Comparison of ENCODE assay signal across 23 cellular contexts in genomic region chr20:33388268-33388667, GRCh38. TPM values are rescaled to one million over a fixed set of nuclear protein-coding genes. Genes with fewer than 3 reads are reported as not detected.
A peak's percentile ranks its signal among the peaks of the same experiment; 100 is the strongest.
DNase-seq lines count a peak whose midpoint lies in the region; ATAC-seq, FAIRE-seq and TF ChIP-seq lines count a peak whose summit lies in the region.
"Had no signal": no experiment of that assay in that cellular context is flagged by ENCODE, and none has a peak within 500 bp of the region (broad histone marks: within the 10 kb centered on the region; RNA-seq: fewer than 3 reads in every experiment).

No MANE protein-coding gene starts in this region.

- H3K36me3 ChIP-seq in K562 (ENCODE audit: control insufficient read depth, insufficient read depth, low read length) (peaks cover 67% of the 10 kb centered on the region), smooth muscle cell (ENCODE audit: low read depth) (peaks cover 7% of the 10 kb centered on the region)

- POLR2A ChIA-PET in K562 (lab: Yijun Ruan, JAX), result no interaction called here

- H3K9ac ChIP-seq in K562 (ENCODE audit: insufficient read depth in 1 of 2, low read depth in 2 of 2, low read length in 2 of 2) (no peak overlapping the region), smooth muscle cell (ENCODE audit: low read depth) (peak overlapping the region; percentile 93)
- H3K9ac ChIP-seq: BLaER1 had no signal

- no peak for TF ChIP-seq EP300 in K562 (IDR thresholded peaks at IDR 0.05; ENCODE audit: low read length)

- in situ Hi-C loops in K562 (cut with MboI), result no loop called here

- ATAC-seq in K562, result no peak
- ATAC-seq in central memory CD8-positive, alpha-beta T cell (replicated peaks; ENCODE audit: extremely low read depth, poor library complexity, severe bottlenecking), result no peak

- H2AFZ ChIP-seq in K562 (ENCODE audit: low read depth, low read length), result no peak overlapping the region
- H2AFZ ChIP-seq in smooth muscle cell (ENCODE audit: low read depth), result no peak overlapping the region

- H3K4me1 ChIP-seq in K562 (replicated peaks in 1 of 2; ENCODE audit: control insufficient read depth in 2 of 2, insufficient read depth in 2 of 2, low read length in 2 of 2), result no peaks in the 10 kb centered on the region
- H3K4me1 ChIP-seq in smooth muscle cell (ENCODE audit: low read depth), result peaks cover 4% of the 10 kb centered on the region
- H3K4me1 ChIP-seq: BE2C had no signal

- H3K27ac ChIP-seq in K562 (ENCODE audit: extremely low read depth, low read depth, low read length) (no peak overlapping the region), smooth muscle cell (ENCODE audit: low read depth) (peak overlapping the region; percentile 99)
- H3K27ac ChIP-seq: BLaER1 had no signal

- WGBS in K562 (ENCODE audit: insufficient coverage, low coverage, missing lambda C conversion rate), result 90% methylated on average over 3 of the region's 3 CpGs
- 100% methylated on average over 2 of the region's 3 CpGs for WGBS in smooth muscle cell (ENCODE audit: low lambda C conversion rate)

- H3K36me3 Mint-ChIP-seq in central memory CD8-positive, alpha-beta T cell (ENCODE audit: insufficient read depth), result peaks cover 66% of the 10 kb centered on the region

- H3K4me3 ChIP-seq in K562, result no peak overlapping the region
- H3K4me3 ChIP-seq in smooth muscle cell, result no peak overlapping the region
- H3K4me3 ChIP-seq: BLaER1 had no signal

- H3K9me3 Mint-ChIP-seq in central memory CD8-positive, alpha-beta T cell, result no peaks in the 10 kb centered on the region
- H3K9me3 Mint-ChIP-seq: CD4-positive, alpha-beta memory T cell; CD4-positive, CD25-positive, alpha-beta regulatory T cell; CD8-positive, alpha-beta memory T cell had no signal

- no peaks in the 10 kb centered on the region for H3K9me3 ChIP-seq in K562 (replicated peaks; ENCODE audit: control insufficient read depth, insufficient read depth, low read depth, low read length)
- no peaks in the 10 kb centered on the region for H3K9me3 ChIP-seq in smooth muscle cell (replicated peaks; ENCODE audit: low read depth)
- H3K9me3 ChIP-seq: BE2C had no signal

- H3K27ac Mint-ChIP-seq in central memory CD8-positive, alpha-beta T cell (ENCODE audit: low read depth), result peak overlapping the region; percentile 90
- H3K27ac Mint-ChIP-seq: CD4-positive, CD25-positive, alpha-beta regulatory T cell had no signal

- CTCF ChIA-PET in K562 (lab: Yijun Ruan, JAX; ENCODE audit: low intra/inter-chr PET ratio), result interaction anchor here (0.6 kb wide), 1 partner anchor 28 kb away, joined by 3 read pairs; no protein-coding TSS in a partner anchor

- no peak overlapping the region for H3K4me2 ChIP-seq in K562 (ENCODE audit: insufficient read depth, low read length)
- H3K4me2 ChIP-seq in smooth muscle cell, result no peak overlapping the region
- H3K4me2 ChIP-seq: BLaER1 had no signal

- H3K4me3 Mint-ChIP-seq in central memory CD8-positive, alpha-beta T cell, result no peak overlapping the region
- H3K4me3 Mint-ChIP-seq: CD14-positive monocyte; CD4-positive, alpha-beta memory T cell; CD4-positive, CD25-positive, alpha-beta regulatory T cell; CD8-positive, alpha-beta memory T cell had no signal

- TF ChIP-seq POLR2A in K562 (conservative IDR thresholded peaks at IDR 0.05), result no peak

- BruUV-seq in K562 (replicated peaks; lab: Mats Ljungman, UMichigan), result no TSS peak

- TF ChIP-seq CTCF in K562 (IDR thresholded peaks at IDR 0.05 in 2 of 3, conservative IDR thresholded peaks at IDR 0.05 in 1 of 3; ENCODE audit: insufficient read depth in 2 of 3, low read depth in 1 of 3, low read length in 3 of 3), result no peak
- no peak for TF ChIP-seq CTCF in smooth muscle cell (IDR thresholded peaks at IDR 0.05; ENCODE audit: borderline replicate concordance, insufficient read depth, poor library complexity, severe bottlenecking)

- H3F3A ChIP-seq in smooth muscle cell (ENCODE audit: low read depth), result peaks cover 16% of the 10 kb centered on the region

- intact Hi-C loops in K562 (cut with micrococcal nuclease), result no loop called here

- TF ChIP-seq RAD21 in K562 (CRISPR knock-in tag; conservative IDR thresholded peaks at IDR 0.05 in 1 of 2, IDR thresholded peaks at IDR 0.05 in 1 of 2), result no peak

- no peaks in the 10 kb centered on the region for H3K9me1 ChIP-seq in K562 (ENCODE audit: control insufficient read depth, insufficient read depth, low read length)

- no peaks in the 10 kb centered on the region for H3K79me2 ChIP-seq in K562 (ENCODE audit: control insufficient read depth, insufficient read depth, low read length)
- peaks cover 5% of the 10 kb centered on the region for H3K79me2 ChIP-seq in smooth muscle cell (ENCODE audit: low read depth)

- H4K20me1 ChIP-seq in K562 (replicated peaks; ENCODE audit: control insufficient read depth, insufficient read depth, low read length) (no peaks in the 10 kb centered on the region), smooth muscle cell (ENCODE audit: low read depth) (no peaks in the 10 kb centered on the region)

- no peaks in the 10 kb centered on the region for H3K27me3 Mint-ChIP-seq in central memory CD8-positive, alpha-beta T cell
- H3K27me3 Mint-ChIP-seq: CD4-positive, alpha-beta memory T cell; CD4-positive, CD25-positive, alpha-beta regulatory T cell; CD8-positive, alpha-beta memory T cell had no signal

- peak; percentile 3 for DNase-seq in activated effector memory CD4-positive, alpha-beta T cell treated with anti-CD3 and anti-CD28 coated beads, Interleukin-2, amount 50 U/mL, for 16 hours
- no peak for DNase-seq in activated effector memory CD4-positive, alpha-beta T cell treated with Interleukin-2 at 50 U/mL for 16 hours
- no peak for DNase-seq in K562 (ENCODE audit: extremely low read depth in 1 of 4, low spot score in 3 of 4)
- no peak for DNase-seq in central memory CD8-positive, alpha-beta T cell (ENCODE audit: low spot score in 2 of 2)
- DNase-seq in smooth muscle cell (lab: John Stamatoyannopoulos, UW; ENCODE audit: unreplicated experiment), result no peak
- no peak for DNase-seq in NCI-H226
- no peak for DNase-seq in DMS 273 (lab: John Stamatoyannopoulos, UW; ENCODE audit: unreplicated experiment)
- DNase-seq: 8988T; ACHN; BE2C; C1 segment of cervical spinal cord; CD4-positive, alpha-beta memory T cell; CD4-positive, CD25-positive, alpha-beta regulatory T cell; CD8-positive, alpha-beta memory T cell; COR-L47; DMS79 treated with DMSO at 0.1 percent for 48 hours; GF-D8 had no signal

- H3K4me1 Mint-ChIP-seq in central memory CD8-positive, alpha-beta T cell, result no peaks in the 10 kb centered on the region
- H3K4me1 Mint-ChIP-seq: CD14-positive monocyte had no signal

- no peak for FAIRE-seq in K562 (lab: Jason Lieb, UNC)
- FAIRE-seq: A204.1, G401.6, GM12891, GM19239 had no signal

- H3K27me3 ChIP-seq in K562 (ENCODE audit: control insufficient read depth in 2 of 2, insufficient read depth in 2 of 2, low read length in 2 of 2) (no peaks in the 10 kb centered on the region), smooth muscle cell (ENCODE audit: low read depth) (no peaks in the 10 kb centered on the region)
- H3K27me3 ChIP-seq: BE2C, BLaER1 had no signal

RNA-seq across cellular contexts. Expression of gene CDK5RAP1, which starts 13.1 kb away (rescaled TPM):
- 73.0 and 79.2 TPM in 2 replicates for total RNA-seq in K562 (2011; cell fraction: chromatin; rRNA removed; ENCODE audit: low replicate concordance)
- 48.6 and 56.5 TPM in 2 replicates for total RNA-seq in K562 (2011; cell fraction: nucleolus; rRNA removed)
- total RNA-seq in K562 (2011; cell fraction: nucleoplasm; rRNA removed), result 61.2 and 70.1 TPM in 2 replicates
- total RNA-seq in K562 (2014; rRNA removed) (41.6 and 48.0 TPM in 2 replicates), K562 (2014; rRNA removed; fragmentation: Illumina TruSeq; extraction: Trizol) (62.9 and 66.0 TPM in 2 replicates), K562 (2015; rRNA removed; fragmentation: Illumina TruSeq; extraction: Trizol) (53.9 and 58.3 TPM in 2 replicates), K562 (2021) (51.6 and 53.5 TPM in 2 replicates), smooth muscle cell (29.5 and 30.3 TPM in 2 replicates)
- polyA plus RNA-seq in K562 (2011; rRNA removed) (51.9 and 54.5 TPM in 2 replicates), K562 (2014; fragmentation: Illumina TruSeq; extraction: Trizol) (67.1 and 69.4 TPM in 2 replicates), K562 (2014; fragmentation: Nextera tagmentation; extraction: Ambion mirVana) (100 to 1,000 TPM; 116 to 127 TPM), K562 (2014; rRNA removed) (46.4 and 50.5 TPM in 2 replicates), smooth muscle cell (54.7 and 65.9 TPM in 2 replicates)
- 49.2 and 58.8 TPM in 2 replicates for polyA plus RNA-seq in K562 (2011; cell fraction: cytosol; rRNA removed)
- polyA plus RNA-seq in K562 (2011; cell fraction: nucleus; rRNA removed), result 94.2 and 97.9 TPM in 2 replicates
- 32.9 and 55.8 TPM in 2 replicates for polyA plus RNA-seq in K562 (2012)
- 60.7 and 69.9 TPM in 2 replicates for polyA minus RNA-seq in K562 (2011; rRNA and poly(A)+ RNA removed)
- polyA minus RNA-seq in K562 (2011; cell fraction: cytosol; rRNA and poly(A)+ RNA removed), result 30.3 and 38.7 TPM in 2 replicates
- polyA minus RNA-seq in K562 (2011; cell fraction: nucleus; rRNA and poly(A)+ RNA removed), result 21.1 and 30.4 TPM in 2 replicates

RNA-seq across cellular contexts. Expression of gene SNTA1, which starts 55.3 kb away (rescaled TPM):
- total RNA-seq in K562 (2011; cell fraction: chromatin; rRNA removed; ENCODE audit: low replicate concordance), result 5.9 and 12.0 TPM in 2 replicates
- total RNA-seq in K562 (2011; cell fraction: nucleolus; rRNA removed), result 13.7 and 14.1 TPM in 2 replicates
- total RNA-seq in K562 (2011; cell fraction: nucleoplasm; rRNA removed), result 10.3 and 11.0 TPM in 2 replicates
- total RNA-seq in K562 (2014; rRNA removed) (40.8 and 50.9 TPM in 2 replicates), K562 (2014; rRNA removed; fragmentation: Illumina TruSeq; extraction: Trizol) (9.1 and 9.8 TPM in 2 replicates), K562 (2015; rRNA removed; fragmentation: Illumina TruSeq; extraction: Trizol) (19.6 and 20.3 TPM in 2 replicates), K562 (2021) (35.3 and 35.4 TPM in 2 replicates), smooth muscle cell (39.2 and 49.5 TPM in 2 replicates)
- polyA plus RNA-seq in K562 (2011; rRNA removed) (20.2 and 22.1 TPM in 2 replicates), K562 (2014; fragmentation: Illumina TruSeq; extraction: Trizol) (21.2 and 23.5 TPM in 2 replicates), K562 (2014; fragmentation: Nextera tagmentation; extraction: Ambion mirVana) (1 to 10 TPM; 1.2 to 2.0 TPM), K562 (2014; rRNA removed) (30.7 and 32.9 TPM in 2 replicates), smooth muscle cell (51.8 and 58.2 TPM in 2 replicates)
- 28.9 and 54.5 TPM in 2 replicates for polyA plus RNA-seq in K562 (2011; cell fraction: cytosol; rRNA removed)
- polyA plus RNA-seq in K562 (2011; cell fraction: nucleus; rRNA removed), result 13.7 and 18.7 TPM in 2 replicates
- 22.4 and 26.1 TPM in 2 replicates for polyA plus RNA-seq in K562 (2012)
- 8.0 and 13.9 TPM in 2 replicates for polyA minus RNA-seq in K562 (2011; rRNA and poly(A)+ RNA removed)
- polyA minus RNA-seq in K562 (2011; cell fraction: cytosol; rRNA and poly(A)+ RNA removed), result 15.7 and 15.9 TPM in 2 replicates
- 3.5 and 4.8 TPM in 2 replicates for polyA minus RNA-seq in K562 (2011; cell fraction: nucleus; rRNA and poly(A)+ RNA removed)
